In the genomic region with DNA sequence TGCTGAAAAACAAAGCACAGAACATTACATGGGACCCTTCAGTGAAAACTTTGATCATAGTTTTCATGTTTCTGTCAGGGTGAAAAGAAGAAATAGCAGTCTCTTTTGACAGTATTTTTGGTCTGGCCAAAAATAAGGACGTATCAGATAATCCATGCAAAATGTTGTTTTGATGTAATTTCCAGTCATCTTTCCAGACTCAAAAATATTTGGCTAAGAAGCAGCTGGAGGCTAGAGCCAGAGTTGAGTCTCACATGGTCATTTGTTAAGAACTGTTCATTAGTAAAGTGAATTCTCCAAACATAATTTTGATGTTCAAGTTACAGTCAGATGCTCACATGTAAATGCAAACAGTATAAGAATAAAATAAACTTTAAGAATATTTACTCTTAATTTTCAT, we compare ENCODE assay signal across 18 cellular contexts.
DNase-seq lines count a peak whose midpoint lies in the region; TF ChIP-seq lines count a peak whose summit lies in the region.
"Had no signal": no experiment of that assay in that cellular context is flagged by ENCODE, and none has a peak within 500 bp of the region (broad histone marks: within the 10 kb centered on the region; RNA-seq: fewer than 3 reads in every experiment).

No MANE protein-coding gene starts in this region.

- no peak overlapping the region for H3K9ac ChIP-seq in muscle layer of colon (ENCODE audit: low read length)

- H3K36me3 Mint-ChIP-seq in activated naive CD4-positive, alpha-beta T cell treated with anti-CD3 and anti-CD28 coated beads for 36 hours (ENCODE audit: low read depth), result no peaks in the 10 kb centered on the region

- H3K36me3 ChIP-seq in esophagus muscularis mucosa (no peaks in the 10 kb centered on the region), muscle layer of colon (ENCODE audit: insufficient read depth, low read length) (no peaks in the 10 kb centered on the region), testis (ENCODE audit: low read depth, missing control alignments) (no peaks in the 10 kb centered on the region)
- H3K36me3 ChIP-seq: cardiac muscle cell had no signal

- H3K27me3 ChIP-seq in esophagus muscularis mucosa, result no peaks in the 10 kb centered on the region
- H3K27me3 ChIP-seq in muscle layer of colon (ENCODE audit: control insufficient read depth in 1 of 2, insufficient read depth in 2 of 2, low read length in 2 of 2), result no peaks in the 10 kb centered on the region
- no peaks in the 10 kb centered on the region for H3K27me3 ChIP-seq in testis
- H3K27me3 ChIP-seq: cardiac muscle cell had no signal

- no peak overlapping the region for H3K27ac Mint-ChIP-seq in activated naive CD4-positive, alpha-beta T cell treated with anti-CD3 and anti-CD28 coated beads for 36 hours
- H3K27ac Mint-ChIP-seq: activated CD4-positive, alpha-beta T cell treated with anti-CD3 and anti-CD28 coated beads, Interleukin-2, amount 10 ng/mL, durations not matched to agents 24 days and 14 days; activated naive CD8-positive, alpha-beta T cell treated with anti-CD3 and anti-CD28 coated beads, Interleukin-2, amount 10 ng/mL, durations not matched to agents 7 days and 5 days; endodermal cell; memory B cell had no signal

- H3K4me3 Mint-ChIP-seq in activated naive CD4-positive, alpha-beta T cell treated with anti-CD3 and anti-CD28 coated beads for 36 hours, result no peak overlapping the region
- H3K4me3 Mint-ChIP-seq: activated CD4-positive, alpha-beta T cell treated with anti-CD3 and anti-CD28 coated beads, Interleukin-2, amount 10 ng/mL, durations not matched to agents 24 days and 14 days; activated naive CD8-positive, alpha-beta T cell treated with anti-CD3 and anti-CD28 coated beads, Interleukin-2, amount 10 ng/mL, durations not matched to agents 7 days and 5 days; endodermal cell; memory B cell had no signal

- peaks cover 17% of the 10 kb centered on the region for H3K4me1 Mint-ChIP-seq in activated naive CD4-positive, alpha-beta T cell treated with anti-CD3 and anti-CD28 coated beads for 36 hours (ENCODE audit: low read depth)
- H3K4me1 Mint-ChIP-seq: memory B cell had no signal

- intact Hi-C loops in esophagus muscularis mucosa (cut with DNase I), result loop anchor here (10.0 kb wide), 2 partner anchors 149 to 561 kb away; a partner anchor contains a TSS
- intact Hi-C loops in testis (cut with DNase I; ENCODE audit: low total_unique reads), result no loop called here
- intact Hi-C loops in activated naive CD4-positive, alpha-beta T cell treated with anti-CD3 and anti-CD28 coated beads for 36 hours (cut with micrococcal nuclease), result no loop called here

- WGBS in esophagus muscularis mucosa, result 9% methylated on average over 1 of the region's 1 CpG
- WGBS in testis, 2 donors, result 64 to 68% methylated on average over 1 of the region's 1 CpG

- H3K4me3 ChIP-seq in esophagus muscularis mucosa, result no peak overlapping the region
- H3K4me3 ChIP-seq in muscle layer of colon (ENCODE audit: low read depth in 1 of 2, low read length in 2 of 2), result no peak overlapping the region
- H3K4me3 ChIP-seq in testis, result no peak overlapping the region
- H3K4me3 ChIP-seq: cardiac muscle cell had no signal

- TF ChIP-seq POLR2A in esophagus muscularis mucosa (IDR thresholded peaks at IDR 0.05; ENCODE audit: low read depth) (no peak), testis (IDR thresholded peaks at IDR 0.05) (no peak)

- H3K27me3 Mint-ChIP-seq in activated naive CD4-positive, alpha-beta T cell treated with anti-CD3 and anti-CD28 coated beads for 36 hours (ENCODE audit: low read depth), result peaks cover 7% of the 10 kb centered on the region

- no peaks in the 10 kb centered on the region for H3K9me3 Mint-ChIP-seq in activated naive CD4-positive, alpha-beta T cell treated with anti-CD3 and anti-CD28 coated beads for 36 hours
- H3K9me3 Mint-ChIP-seq: endodermal cell had no signal

- DNase-seq in NCI-H446 treated with DMSO at 0.1 percent for 48 hours (lab: John Stamatoyannopoulos, UW) (peak; percentile 83), esophagus muscularis mucosa (ENCODE audit: extremely low spot score) (no peak), testis (peak; percentile 28), DMS79 treated with DMSO at 0.1 percent for 48 hours (lab: John Stamatoyannopoulos, UW) (no peak), HuH-7.5 (ENCODE audit: low spot score) (no peak), NCI-H82 treated with DMSO at 0.1 percent for 48 hours (lab: John Stamatoyannopoulos, UW; ENCODE audit: unreplicated experiment) (no peak)
- DNase-seq in activated naive CD4-positive, alpha-beta T cell treated with anti-CD3 and anti-CD28 coated beads for 36 hours, result no peak
- DNase-seq: activated CD4-positive, alpha-beta T cell treated with anti-CD3 and anti-CD28 coated beads, Interleukin-2, amount 10 ng/mL, durations not matched to agents 24 days and 14 days; activated naive CD8-positive, alpha-beta T cell treated with anti-CD3 and anti-CD28 coated beads, Interleukin-2, amount 10 ng/mL, durations not matched to agents 7 days and 5 days; Caco-2; endodermal cell; KG1; NCI-H1092 treated with DMSO at 0.1 percent for 48 hours; NCI-H748 treated with DMSO at 0.1 percent for 48 hours; small intestine had no signal

- TF ChIP-seq EP300 in esophagus muscularis mucosa (IDR thresholded peaks at IDR 0.05), result no peak

- no peaks in the 10 kb centered on the region for H3K9me3 ChIP-seq in esophagus muscularis mucosa
- no peaks in the 10 kb centered on the region for H3K9me3 ChIP-seq in muscle layer of colon (ENCODE audit: low read length)
- H3K9me3 ChIP-seq in testis, result no peaks in the 10 kb centered on the region
- H3K9me3 ChIP-seq: Caco-2 had no signal

- H3K4me1 ChIP-seq in esophagus muscularis mucosa (peaks cover 21 to 32% (median 31%) of the 10 kb centered on the region in 4 donors), muscle layer of colon (ENCODE audit: insufficient read depth, low read length) (peaks cover 28% of the 10 kb centered on the region), testis (no peaks in the 10 kb centered on the region)
- H3K4me1 ChIP-seq: Caco-2 had no signal

- TF ChIP-seq CTCF in esophagus muscularis mucosa (IDR thresholded peaks at IDR 0.05) (no peak), testis (IDR thresholded peaks at IDR 0.05) (no peak)

- CTCF ChIA-PET in activated naive CD4-positive, alpha-beta T cell treated with anti-CD3 and anti-CD28 coated beads for 36 hours (lab: Charles Lee), result no interaction called here

- peak overlapping the region; percentile 71 to 83 (median 78) for H3K27ac ChIP-seq in esophagus muscularis mucosa (replicated peaks in 1 of 4)
- peak overlapping the region; percentile 21 for H3K27ac ChIP-seq in muscle layer of colon (ENCODE audit: low read depth, low read length)
- H3K27ac ChIP-seq in testis, result peak overlapping the region in 1 of 2 donors; percentile 77
- H3K27ac ChIP-seq: cardiac muscle cell had no signal

Comparison
In these comparisons a context has a peak if more than half of its experiments do, and no peak if none do; other contexts are left out.
1. DNase-seq: peak in NCI-H446 treated with DMSO at 0.1 percent for 48 hours (single experiment) and testis (single experiment); none in esophagus muscularis mucosa (single experiment), DMS79 treated with DMSO at 0.1 percent for 48 hours (single experiment), HuH-7.5 (single experiment), activated naive CD4-positive, alpha-beta T cell treated with anti-CD3 and anti-CD28 coated beads for 36 hours (single experiment) and NCI-H82 treated with DMSO at 0.1 percent for 48 hours (single experiment).